ENCODE assay signal across 1 cellular context in genomic region chr6:33610779-33611421, GRCh38.
TF ChIP-seq lines count a peak whose summit lies in the region.

No MANE protein-coding gene starts in this region.

TF ChIP-seq in IMR-90, 13 proteins besides CTCF, POLR2A, EP300 and RAD21 (continued from another document):
- TF ChIP-seq ELK1 (IDR thresholded peaks at IDR 0.05; ENCODE audit: borderline replicate concordance, low read depth, low read length) (no peak), CHD1 (IDR thresholded peaks at IDR 0.05; ENCODE audit: low read depth, low read length) (no peak)
